Comparison of ENCODE assay signal across 8 cellular contexts in the genomic region with DNA sequence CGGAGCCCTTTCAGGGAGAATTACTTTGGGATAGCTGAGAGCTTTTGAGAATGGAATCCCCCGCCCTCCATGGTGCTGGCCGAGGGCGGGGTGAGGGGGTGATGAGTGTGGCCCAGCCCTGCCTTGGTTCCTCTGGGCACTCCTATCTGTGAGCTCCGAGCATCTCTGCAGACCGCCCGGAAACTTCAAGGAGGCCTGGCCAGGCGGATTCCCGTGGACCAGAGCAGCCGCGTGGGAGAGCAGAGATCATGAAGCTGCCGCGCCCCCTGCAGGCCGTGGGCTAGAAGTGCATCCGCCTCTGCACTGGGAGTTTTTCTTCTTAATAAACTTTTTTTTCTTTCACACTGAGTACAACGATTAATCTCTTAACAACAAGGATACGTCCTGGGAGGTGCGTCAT.
DNase-seq lines count a peak whose midpoint lies in the region; ATAC-seq and TF ChIP-seq lines count a peak whose summit lies in the region.

No MANE protein-coding gene starts in this region.

- TF ChIP-seq CTCF in AG04450 (IDR thresholded peaks at IDR 0.05; ENCODE audit: low read depth, low read length), result 0 out of 2 replicates have a peak, but pooled peaks have one; percentile 9
- peak; percentile 82 for TF ChIP-seq CTCF in DND-41 (IDR thresholded peaks at IDR 0.05; ENCODE audit: borderline replicate concordance, extremely low read depth, low read length, poor library complexity, severe bottlenecking)
- peak; percentile 91 for TF ChIP-seq CTCF in OCI-LY1 (IDR thresholded peaks at IDR 0.05; ENCODE audit: low read length)
- TF ChIP-seq CTCF in esophagus squamous epithelium (IDR thresholded peaks at IDR 0.05), result peak in 5 of 6 experiments; percentile 54 to 68 (median 64)
- peak in 3 of 4 experiments; percentile 32 to 58 (median 56) for TF ChIP-seq CTCF in sigmoid colon (IDR thresholded peaks at IDR 0.05)
- no peak for TF ChIP-seq CTCF in osteocyte (IDR thresholded peaks at IDR 0.05)

- CTCF ChIA-PET in AG04450 (lab: Charles Lee), result no interaction called here

- WGBS in esophagus squamous epithelium, 2 donors, result 2 to 15% methylated on average over 14 to 18 of the region's 18 CpGs
- 14% methylated on average over 18 of the region's 18 CpGs for WGBS in sigmoid colon, 2 donors

- H3K9me2 ChIP-seq in OCI-LY1 (ENCODE audit: low read depth, low read length), result no peaks in the 10 kb centered on the region

- H3K4me2 ChIP-seq in DND-41 (ENCODE audit: insufficient read depth, low read length) (no peak overlapping the region), OCI-LY1 (ENCODE audit: low read length) (no peak overlapping the region)

- intact Hi-C loops in esophagus squamous epithelium (cut with DNase I) (no loop called here), sigmoid colon (cut with DNase I) (loop anchor here (5.0 kb wide), 1 partner anchor 253 kb away; no protein-coding TSS in a partner anchor)

- H3K27ac ChIP-seq in AG04450 (ENCODE audit: low read depth, low read length), result no peak overlapping the region
- no peak overlapping the region for H3K27ac ChIP-seq in DND-41 (ENCODE audit: low read length)
- H3K27ac ChIP-seq in OCI-LY1 (ENCODE audit: low read depth, low read length, poor library complexity, severe bottlenecking), result no peak overlapping the region
- no peak overlapping the region for H3K27ac ChIP-seq in esophagus squamous epithelium
- no peak overlapping the region for H3K27ac ChIP-seq in sigmoid colon

- H3K27ac Mint-ChIP-seq in osteocyte (ENCODE audit: unreplicated experiment), result no peak overlapping the region
- no peak overlapping the region for H3K27ac Mint-ChIP-seq in naive thymus-derived CD8-positive, alpha-beta T cell

- H3K36me3 ChIP-seq in DND-41 (ENCODE audit: insufficient read depth, low read length) (no peaks in the 10 kb centered on the region), OCI-LY1 (ENCODE audit: insufficient read depth, low read length) (no peaks in the 10 kb centered on the region), esophagus squamous epithelium (no peaks in the 10 kb centered on the region), sigmoid colon (no peaks in the 10 kb centered on the region)

- H4K20me1 ChIP-seq in DND-41 (ENCODE audit: insufficient read depth, low read length), result 0 out of 2 replicates have a peak, but pooled peaks cover 3% of the 10 kb centered on the region
- no peaks in the 10 kb centered on the region for H4K20me1 ChIP-seq in OCI-LY1 (ENCODE audit: insufficient read depth, low read length)

- POLR2A ChIA-PET in AG04450 (lab: Yijun Ruan, JAX), result no interaction called here
- POLR2A ChIA-PET in naive thymus-derived CD8-positive, alpha-beta T cell (lab: Charles Lee), result no interaction called here

- H2AFZ ChIP-seq in DND-41 (ENCODE audit: low read depth, low read length), result no peak overlapping the region
- no peak overlapping the region for H2AFZ ChIP-seq in OCI-LY1 (ENCODE audit: low read length)

- H3K9me3 ChIP-seq in AG04450 (ENCODE audit: control insufficient read depth, insufficient read depth, low read length) (peaks cover 34% of the 10 kb centered on the region), DND-41 (ENCODE audit: insufficient read depth, low read length, severe bottlenecking) (no peaks in the 10 kb centered on the region), OCI-LY1 (ENCODE audit: low read length) (no peaks in the 10 kb centered on the region), esophagus squamous epithelium (no peaks in the 10 kb centered on the region), sigmoid colon (no peaks in the 10 kb centered on the region)

- H3K27me3 ChIP-seq in AG04450 (ENCODE audit: control insufficient read depth, insufficient read depth, low read length) (no peaks in the 10 kb centered on the region), DND-41 (ENCODE audit: insufficient read depth, low read length, poor library complexity) (peaks cover 5% of the 10 kb centered on the region), OCI-LY1 (ENCODE audit: insufficient read depth, low read length) (no peaks in the 10 kb centered on the region), esophagus squamous epithelium (peaks cover 0 to 3% (median 0%) of the 10 kb centered on the region in 4 donors), sigmoid colon (no peaks in the 10 kb centered on the region)

- H3F3A ChIP-seq in OCI-LY1 (ENCODE audit: insufficient read depth, low read length), result no peaks in the 10 kb centered on the region

- no peak for TF ChIP-seq EP300 in sigmoid colon (IDR thresholded peaks at IDR 0.05)

- no peak for TF ChIP-seq POLR2A in esophagus squamous epithelium (IDR thresholded peaks at IDR 0.05)
- no peak for TF ChIP-seq POLR2A in sigmoid colon (IDR thresholded peaks at IDR 0.05)

- peaks cover 14% of the 10 kb centered on the region for H3K9me3 Mint-ChIP-seq in osteocyte (ENCODE audit: unreplicated experiment)
- H3K9me3 Mint-ChIP-seq in naive thymus-derived CD8-positive, alpha-beta T cell, result peaks cover 0 to 3% (median 0%) of the 10 kb centered on the region in 9 donors

- no peak overlapping the region for H3K4me3 Mint-ChIP-seq in osteocyte (ENCODE audit: unreplicated experiment)
- H3K4me3 Mint-ChIP-seq in naive thymus-derived CD8-positive, alpha-beta T cell, result no peak overlapping the region

- no peak overlapping the region for H3K9ac ChIP-seq in DND-41 (ENCODE audit: low read depth, low read length)
- no peak overlapping the region for H3K9ac ChIP-seq in OCI-LY1 (ENCODE audit: low read length)

- H3K4me1 ChIP-seq in DND-41 (ENCODE audit: insufficient read depth, low read length) (no peaks in the 10 kb centered on the region), OCI-LY1 (ENCODE audit: insufficient read depth, low read length, severe bottlenecking) (no peaks in the 10 kb centered on the region), esophagus squamous epithelium (no peaks in the 10 kb centered on the region), sigmoid colon (no peaks in the 10 kb centered on the region)

- H3K4me3 ChIP-seq in AG04450 (ENCODE audit: low read depth, low read length) (no peak overlapping the region), DND-41 (ENCODE audit: low read depth in 1 of 2, low read length in 2 of 2) (no peak overlapping the region), OCI-LY1 (ENCODE audit: low read depth, low read length, poor library complexity, severe bottlenecking) (no peak overlapping the region), esophagus squamous epithelium (no peak overlapping the region), sigmoid colon (no peak overlapping the region)

- DNase-seq in AG04450 (ENCODE audit: low read depth, low spot score), result no peak
- DNase-seq in DND-41, result peak; percentile 40
- no peak for DNase-seq in esophagus squamous epithelium (lab: John Stamatoyannopoulos, UW)
- DNase-seq in sigmoid colon, result no peak
- no peak for DNase-seq in osteocyte (ENCODE audit: extremely low spot score, unreplicated experiment)
- no peak for DNase-seq in naive thymus-derived CD8-positive, alpha-beta T cell

- H3K4me1 Mint-ChIP-seq in osteocyte (ENCODE audit: unreplicated experiment), result no peaks in the 10 kb centered on the region
- H3K4me1 Mint-ChIP-seq in naive thymus-derived CD8-positive, alpha-beta T cell, result no peaks in the 10 kb centered on the region

- ATAC-seq in DND-41 (ENCODE audit: insufficient read depth, low read depth) (no peak), GM21528 (IDR thresholded peaks at IDR 0.05; ENCODE audit: low FRiP score, unreplicated experiment) (no peak)
- ATAC-seq in naive thymus-derived CD8-positive, alpha-beta T cell, result no peak

- no peaks in the 10 kb centered on the region for H3K36me3 Mint-ChIP-seq in osteocyte (ENCODE audit: unreplicated experiment)
- H3K36me3 Mint-ChIP-seq in naive thymus-derived CD8-positive, alpha-beta T cell, result no peaks in the 10 kb centered on the region

- no peaks in the 10 kb centered on the region for H3K27me3 Mint-ChIP-seq in osteocyte (ENCODE audit: unreplicated experiment)
- H3K27me3 Mint-ChIP-seq in naive thymus-derived CD8-positive, alpha-beta T cell, result peaks cover 0 to 18% (median 8%) of the 10 kb centered on the region in 5 donors

- no peaks in the 10 kb centered on the region for H3K79me2 ChIP-seq in DND-41 (ENCODE audit: insufficient read depth, low read length)
- no peaks in the 10 kb centered on the region for H3K79me2 ChIP-seq in OCI-LY1 (ENCODE audit: insufficient read depth, low read length)
